In the genomic region with DNA sequence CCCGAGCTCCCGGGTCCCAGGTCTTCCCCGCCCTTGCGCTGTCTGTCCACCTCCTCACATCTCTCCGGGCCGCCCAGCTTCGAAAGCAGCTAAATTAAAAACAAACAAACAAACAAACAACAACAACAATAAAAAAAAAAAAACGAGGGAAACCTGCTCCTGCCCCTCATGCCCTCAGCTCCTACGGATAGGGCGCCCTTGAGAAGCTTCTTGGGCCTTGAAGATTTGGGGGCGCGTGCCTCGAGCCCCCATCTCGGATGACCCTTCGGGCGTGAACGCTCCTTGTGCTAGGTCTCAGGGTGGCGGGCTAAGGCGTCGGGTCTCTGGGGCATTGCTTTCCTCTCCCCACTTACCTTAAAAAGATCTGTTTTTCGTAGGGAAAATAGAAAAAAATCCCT, we compare ENCODE assay signal across 1 cellular context.
TF ChIP-seq lines count a peak whose summit lies in the region.

No MANE protein-coding gene starts in this region.

TF ChIP-seq in SK-N-SH treated with all-trans-retinoic acid at 6 μM for 48 hours, 23 proteins besides CTCF, POLR2A, EP300 and RAD21 (continued from another document):
- TF ChIP-seq, protein P1, sequence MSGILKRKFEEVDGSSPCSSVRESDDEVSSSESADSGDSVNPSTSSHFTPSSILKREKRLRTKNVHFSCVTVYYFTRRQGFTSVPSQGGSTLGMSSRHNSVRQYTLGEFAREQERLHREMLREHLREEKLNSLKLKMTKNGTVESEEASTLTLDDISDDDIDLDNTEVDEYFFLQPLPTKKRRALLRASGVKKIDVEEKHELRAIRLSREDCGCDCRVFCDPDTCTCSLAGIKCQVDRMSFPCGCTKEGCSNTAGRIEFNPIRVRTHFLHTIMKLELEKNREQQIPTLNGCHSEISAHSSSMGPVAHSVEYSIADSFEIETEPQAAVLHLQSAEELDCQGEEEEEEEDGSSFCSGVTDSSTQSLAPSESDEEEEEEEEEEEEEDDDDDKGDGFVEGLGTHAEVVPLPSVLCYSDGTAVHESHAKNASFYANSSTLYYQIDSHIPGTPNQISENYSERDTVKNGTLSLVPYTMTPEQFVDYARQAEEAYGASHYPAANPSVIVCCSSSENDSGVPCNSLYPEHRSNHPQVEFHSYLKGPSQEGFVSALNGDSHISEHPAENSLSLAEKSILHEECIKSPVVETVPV (CRISPR knock-in tag; IDR thresholded peaks at IDR 0.05): no peak
- TF ChIP-seq ZFP30 (CRISPR knock-in tag; IDR thresholded peaks at IDR 0.05): no peak
- TF ChIP-seq TOX (CRISPR knock-in tag; IDR thresholded peaks at IDR 0.05; ENCODE audit: borderline replicate concordance): no peak
- TF ChIP-seq ZC3H10 (CRISPR knock-in tag; IDR thresholded peaks at IDR 0.05): no peak
- TF ChIP-seq ZNF70 (CRISPR knock-in tag; IDR thresholded peaks at IDR 0.05): no peak
- TF ChIP-seq, protein P2, sequence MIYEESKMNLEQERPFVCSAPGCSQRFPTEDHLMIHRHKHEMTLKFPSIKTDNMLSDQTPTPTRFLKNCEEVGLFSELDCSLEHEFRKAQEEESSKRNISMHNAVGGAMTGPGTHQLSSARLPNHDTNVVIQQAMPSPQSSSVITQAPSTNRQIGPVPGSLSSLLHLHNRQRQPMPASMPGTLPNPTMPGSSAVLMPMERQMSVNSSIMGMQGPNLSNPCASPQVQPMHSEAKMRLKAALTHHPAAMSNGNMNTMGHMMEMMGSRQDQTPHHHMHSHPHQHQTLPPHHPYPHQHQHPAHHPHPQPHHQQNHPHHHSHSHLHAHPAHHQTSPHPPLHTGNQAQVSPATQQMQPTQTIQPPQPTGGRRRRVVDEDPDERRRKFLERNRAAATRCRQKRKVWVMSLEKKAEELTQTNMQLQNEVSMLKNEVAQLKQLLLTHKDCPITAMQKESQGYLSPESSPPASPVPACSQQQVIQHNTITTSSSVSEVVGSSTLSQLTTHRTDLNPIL (CRISPR knock-in tag; IDR thresholded peaks at IDR 0.05; ENCODE audit: low read depth): no peak
- TF ChIP-seq ARNTL (CRISPR knock-in tag; IDR thresholded peaks at IDR 0.05; ENCODE audit: borderline replicate concordance, low read depth): no peak
TF ChIP-seq in SK-N-SH treated with all-trans-retinoic acid at 6 μM for 48 hours: peak in this region for 0.
